Comparison of ENCODE assay signal across 10 cellular contexts in the genomic region with DNA sequence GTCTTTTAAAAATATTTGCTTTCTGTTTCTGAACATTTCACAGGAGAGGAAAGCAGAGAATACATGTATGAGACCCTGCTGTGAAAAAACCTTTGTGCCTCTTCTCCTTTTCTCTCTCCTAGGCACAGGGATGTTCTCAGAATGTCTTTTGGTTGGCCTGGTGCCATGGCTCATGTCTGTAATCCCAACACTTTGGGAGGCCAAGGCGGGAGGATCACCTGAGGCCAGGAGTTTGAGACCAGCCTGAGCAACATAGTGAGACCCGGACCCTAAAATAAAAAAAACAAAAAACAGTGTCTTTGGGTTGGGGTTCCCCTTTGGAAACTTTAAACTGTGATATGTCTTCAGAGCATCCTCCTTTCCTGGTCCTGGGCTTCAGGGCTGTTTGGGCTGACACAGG. TPM values are rescaled to one million over a fixed set of nuclear protein-coding genes. Genes with fewer than 3 reads are reported as not detected.
DNase-seq lines count a peak whose midpoint lies in the region; ATAC-seq and TF ChIP-seq lines count a peak whose summit lies in the region.
"Had no signal": no experiment of that assay in that cellular context is flagged by ENCODE, and none has a peak within 500 bp of the region (broad histone marks: within the 10 kb centered on the region; RNA-seq: fewer than 3 reads in every experiment).

No MANE protein-coding gene starts in this region.

- H3K4me1 Mint-ChIP-seq in Caco-2 (ENCODE audit: low read depth, unreplicated experiment) (peaks cover 5% of the 10 kb centered on the region), IgD-negative memory B cell (peaks cover 19 to 27% (median 24%) of the 10 kb centered on the region in 3 donors), natural killer cell (peaks cover 30 to 37% of the 10 kb centered on the region in 2 donors)

- H3K27me3 ChIP-seq in Caco-2 (replicated peaks; ENCODE audit: control insufficient read depth, insufficient read depth, low read length) (no peaks in the 10 kb centered on the region), SJCRH30 (no peaks in the 10 kb centered on the region)

- in situ Hi-C loops in astrocyte of the spinal cord (cut with HindIII; ENCODE audit: low sequenced_read_pairs) (no loop called here), G401 (cut with HindIII; ENCODE audit: low sequenced_read_pairs) (no loop called here)

- 0 out of 2 replicates have a peak, but pooled peaks cover 3% of the 10 kb centered on the region for H3K4me1 ChIP-seq in Caco-2
- peaks cover 2% of the 10 kb centered on the region; the same call in 1 of the 2 replicates for H3K4me1 ChIP-seq in SJCRH30

- peak overlapping the region; percentile 94 for H3K27ac Mint-ChIP-seq in Caco-2 (ENCODE audit: unreplicated experiment)
- H3K27ac Mint-ChIP-seq in IgD-negative memory B cell = peak overlapping the region in 2 of 3 donors; percentile 42 to 64
- peak overlapping the region; percentile 71 to 94 for H3K27ac Mint-ChIP-seq in natural killer cell

- peaks cover 2% of the 10 kb centered on the region for H3K36me3 ChIP-seq in Caco-2 (ENCODE audit: control insufficient read depth, insufficient read depth, low read length)
- 0 out of 2 replicates have a peak, but pooled peaks cover 11% of the 10 kb centered on the region for H3K36me3 ChIP-seq in SJCRH30

- H3K4me3 ChIP-seq in Caco-2 (ENCODE audit: low read depth, low read length) (no peak overlapping the region), astrocyte of the spinal cord (ENCODE audit: low read depth, low read length) (peak overlapping the region; percentile 98), SJCRH30 (no peak overlapping the region)

- no peak for TF ChIP-seq CTCF in Caco-2 (IDR thresholded peaks at IDR 0.05; ENCODE audit: insufficient read depth in 1 of 2, low read depth in 1 of 2, low read length in 1 of 2, severe bottlenecking in 1 of 2, unreplicated experiment in 1 of 2)
- no peak for TF ChIP-seq CTCF in astrocyte of the spinal cord (IDR thresholded peaks at IDR 0.05; ENCODE audit: low read depth, low read length)
- TF ChIP-seq CTCF in natural killer cell (IDR thresholded peaks at IDR 0.05) = no peak

- H3K4me3 Mint-ChIP-seq in Caco-2 (ENCODE audit: unreplicated experiment) (peak overlapping the region; percentile 90), IgD-negative memory B cell (peak overlapping the region; percentile 44 to 85 (median 78)), natural killer cell (peak overlapping the region; percentile 68)

- no TSS peak for BruUV-seq in Caco-2 (replicated peaks; lab: Mats Ljungman, UMichigan)

- ATAC-seq in natural killer cell = no peak
- ATAC-seq in GM18861 (IDR thresholded peaks at IDR 0.05; ENCODE audit: unreplicated experiment) = no peak

- POLR2A ChIA-PET in Caco-2 (lab: Charles Lee) = no interaction called here

- CTCF ChIA-PET in Caco-2 (lab: Charles Lee) = no interaction called here

- H3K9me3 ChIP-seq in Caco-2 (no peaks in the 10 kb centered on the region), SJCRH30 (replicated peaks) (no peaks in the 10 kb centered on the region)

- H3K9me3 Mint-ChIP-seq in Caco-2 (ENCODE audit: unreplicated experiment) = peaks cover 14% of the 10 kb centered on the region
- H3K9me3 Mint-ChIP-seq in IgD-negative memory B cell = peaks cover 0 to 1% (median 0%) of the 10 kb centered on the region in 3 donors
- no peaks in the 10 kb centered on the region for H3K9me3 Mint-ChIP-seq in natural killer cell

- no peak for DNase-seq in Caco-2
- no peak for DNase-seq in astrocyte of the spinal cord (ENCODE audit: low read depth, low spot score)
- no peak for DNase-seq in natural killer cell
- no peak for DNase-seq in SJCRH30
- no peak for DNase-seq in A172 (ENCODE audit: low spot score)
- no peak for DNase-seq in G401 (ENCODE audit: low spot score)
- DNase-seq: NCI-H1930, Right ventricle myocardium superior had no signal

- H3K36me3 Mint-ChIP-seq in Caco-2 (ENCODE audit: insufficient read depth, unreplicated experiment) (peaks cover 41% of the 10 kb centered on the region), IgD-negative memory B cell (peaks cover 6% of the 10 kb centered on the region), natural killer cell (no peaks in the 10 kb centered on the region)

- intact Hi-C loops in Caco-2 (cut with micrococcal nuclease; ENCODE audit: unreplicated experiment) = no loop called here
- intact Hi-C loops in natural killer cell (cut with micrococcal nuclease) = no loop called here

- no peaks in the 10 kb centered on the region for H3K27me3 Mint-ChIP-seq in Caco-2 (ENCODE audit: insufficient read depth, unreplicated experiment)
- no peaks in the 10 kb centered on the region for H3K27me3 Mint-ChIP-seq in IgD-negative memory B cell
- no peaks in the 10 kb centered on the region for H3K27me3 Mint-ChIP-seq in natural killer cell (ENCODE audit: low read depth in 2 of 2)

- H3K27ac ChIP-seq in SJCRH30 = no peak overlapping the region

RNA-seq across cellular contexts. Expression of a gene that starts 1.5 kb away (rescaled TPM):
- 8.1 and 9.0 TPM in 2 replicates for total RNA-seq in Caco-2 (2022)
- 7.7 TPM for polyA plus RNA-seq in IgD-negative memory B cell
- total RNA-seq in natural killer cell = 1 to 10 TPM; 4.7 to 7.5 (median 4.9) TPM
- 11.8 and 13.4 TPM in 2 replicates for total RNA-seq in SJCRH30 (2014; rRNA removed; shearing (Covaris generic))
- total RNA-seq in A172 (2014; rRNA removed; shearing (Covaris generic)) = 18.8 and 23.0 TPM in 2 replicates
- 28.9 and 35.6 TPM in 2 replicates for total RNA-seq in G401 (2014; rRNA removed; shearing (Covaris generic))

RNA-seq across cellular contexts. Expression of a gene that starts 21.3 kb away (rescaled TPM):
- total RNA-seq in Caco-2 (2022) (0.48 TPM in 1 of 2 replicates, not detected in the other), natural killer cell (10 to 100 TPM; 14.9 to 20.3 (median 18.8) TPM)
- 109 TPM for polyA plus RNA-seq in IgD-negative memory B cell
- total RNA-seq in SJCRH30 (2014; rRNA removed; shearing (Covaris generic)) = 0.75 and 2.4 TPM in 2 replicates
- total RNA-seq in A172 (2014; rRNA removed; shearing (Covaris generic)) = 15.5 and 24.8 TPM in 2 replicates
- not detected in 2 replicates for total RNA-seq in G401 (2014; rRNA removed; shearing (Covaris generic))

RNA-seq across cellular contexts. Expression of a gene that starts 39.7 kb away (rescaled TPM):
- total RNA-seq in Caco-2 (2022) (48.5 and 49.4 TPM in 2 replicates), natural killer cell (10 to 100 TPM; 46.4 to 54.2 (median 50.0) TPM)
- 183 TPM for polyA plus RNA-seq in IgD-negative memory B cell
- 37.3 and 38.1 TPM in 2 replicates for total RNA-seq in SJCRH30 (2014; rRNA removed; shearing (Covaris generic))
- 66.7 and 69.2 TPM in 2 replicates for total RNA-seq in A172 (2014; rRNA removed; shearing (Covaris generic))
- total RNA-seq in G401 (2014; rRNA removed; shearing (Covaris generic)) = 54.0 and 57.8 TPM in 2 replicates
